In genomic region chr2:46858697-46859080, GRCh38 we compare ENCODE assay signal across 9 cellular contexts. TPM values are rescaled to one million over a fixed set of nuclear protein-coding genes. Genes with fewer than 3 reads are reported as not detected.
A peak's percentile ranks its signal among the peaks of the same experiment; 100 is the strongest.
DNase-seq lines count a peak whose midpoint lies in the region; ATAC-seq and TF ChIP-seq lines count a peak whose summit lies in the region.
"Had no signal": no experiment of that assay in that cellular context is flagged by ENCODE, and none has a peak within 500 bp of the region (broad histone marks: within the 10 kb centered on the region; RNA-seq: fewer than 3 reads in every experiment).

No MANE protein-coding gene starts in this region.

- no peak for ATAC-seq in GM18861 (IDR thresholded peaks at IDR 0.05; ENCODE audit: unreplicated experiment)

- no TSS peak for BruUV-seq in mammary epithelial cell (replicated peaks; lab: Mats Ljungman, UMichigan)

- TF ChIP-seq POLR2A in uterus (IDR thresholded peaks at IDR 0.05) = no peak

- H3K9me3 ChIP-seq in mammary epithelial cell (replicated peaks; ENCODE audit: insufficient read depth, low read length) (no peaks in the 10 kb centered on the region), uterus (no peaks in the 10 kb centered on the region)

- H3K27me3 ChIP-seq in mammary epithelial cell (ENCODE audit: insufficient read depth, low read length) = no peaks in the 10 kb centered on the region
- no peaks in the 10 kb centered on the region for H3K27me3 ChIP-seq in uterus

- dilution Hi-C loops in mammary epithelial cell (cut with HindIII; ENCODE audit: low sequenced_read_pairs) = loop anchor here (25.0 kb wide), 1 partner anchor 196 kb away; no protein-coding TSS in a partner anchor

- intact Hi-C loops in mammary epithelial cell (cut with micrococcal nuclease) = loop anchor here (5.0 kb wide), 3 partner anchors 56 to 156 kb away; no protein-coding TSS in a partner anchor
- intact Hi-C loops in uterus (cut with DNase I; ENCODE audit: low total_unique reads) = no loop called here

- H3K27ac ChIP-seq in mammary epithelial cell (ENCODE audit: insufficient read depth, low read depth, low read length) (no peak overlapping the region), uterus (peak overlapping the region; percentile 90 to 93)
- H3K27ac ChIP-seq: HL-60 had no signal

- DNase-seq in HS-27A (ENCODE audit: low read depth) (peak; percentile 74), mammary epithelial cell (peak; percentile 46), myocyte (ENCODE audit: low read depth) (peak; percentile 46), uterus (peak in 1 of 2 donors; percentile 83), NCI-H774 (lab: John Stamatoyannopoulos, UW) (no peak)
- no peak for DNase-seq in stimulated activated CD4-positive, alpha-beta T cell treated with anti-CD3 and anti-CD28 coated beads, Interleukin-2, amount 100 ng/mL, for 48 hours
- DNase-seq: aorta had no signal

- H2AFZ ChIP-seq in mammary epithelial cell (ENCODE audit: low read depth, low read length) = no peak overlapping the region

- no peak overlapping the region for H3K9ac ChIP-seq in mammary epithelial cell (ENCODE audit: insufficient read depth, low read length)

- H3K4me2 ChIP-seq in mammary epithelial cell (ENCODE audit: insufficient read depth, low read depth, low read length) = no peak overlapping the region

- WGBS in mammary epithelial cell (ENCODE audit: low coverage, missing lambda C conversion rate) = 86% methylated on average over 4 of the region's 4 CpGs

- H4K20me1 ChIP-seq in mammary epithelial cell (ENCODE audit: insufficient read depth, low read length) = no peaks in the 10 kb centered on the region

- in situ Hi-C loops in mammary epithelial cell (cut with MboI; ENCODE audit: low sequenced_read_pairs in 2 of 2) = no loop called here

- H3K36me3 ChIP-seq in mammary epithelial cell (ENCODE audit: insufficient read depth, low read length) (no peaks in the 10 kb centered on the region), uterus (no peaks in the 10 kb centered on the region)

- peaks cover 43% of the 10 kb centered on the region for H3K4me1 ChIP-seq in mammary epithelial cell (ENCODE audit: insufficient read depth, low read length)
- H3K4me1 ChIP-seq in uterus = peaks cover 18 to 21% of the 10 kb centered on the region in 2 donors

- TF ChIP-seq CTCF in mammary epithelial cell (conservative IDR thresholded peaks at IDR 0.05 in 1 of 2, IDR thresholded peaks at IDR 0.05 in 1 of 2; ENCODE audit: extremely low read depth in 1 of 2, insufficient read depth in 1 of 2, low read depth in 1 of 2, low read length in 2 of 2) (no peak), uterus (IDR thresholded peaks at IDR 0.05) (no peak)

- no peaks in the 10 kb centered on the region for H3K79me2 ChIP-seq in mammary epithelial cell (ENCODE audit: insufficient read depth, low read length)

- H3K4me3 ChIP-seq in mammary epithelial cell (replicated peaks in 1 of 3; ENCODE audit: insufficient read depth in 1 of 3, low read depth in 2 of 3, low read length in 3 of 3) (no peak overlapping the region), uterus (no peak overlapping the region)

- CTCF ChIA-PET in mammary epithelial cell (lab: Charles Lee; ENCODE audit: low non-redundant PET) = no interaction called here

RNA-seq across cellular contexts. Expression of gene MCFD2, which starts 56.9 kb away (rescaled TPM):
- 10 to 100 TPM; 77.7 to 89.2 TPM for total RNA-seq in mammary epithelial cell
- 66.6 TPM for polyA plus RNA-seq in mammary epithelial cell
- polyA minus RNA-seq in mammary epithelial cell = 48.8 TPM
- 51.8 and 66.7 TPM in 2 replicates for total RNA-seq in myocyte
- 63.8 TPM for polyA plus RNA-seq in myocyte (2012)
- 100 to 1,000 TPM in 2 of 4 donors, 10 to 100 TPM in 2; 44.8 to 141 (median 107) TPM for total RNA-seq in uterus

Comparison
In these comparisons a context has a peak if more than half of its experiments do, and no peak if none do; other contexts are left out.
1. DNase-seq: peak in HS-27A (single experiment), mammary epithelial cell (single experiment) and myocyte (single experiment); none in stimulated activated CD4-positive, alpha-beta T cell treated with anti-CD3 and anti-CD28 coated beads, Interleukin-2, amount 100 ng/mL, for 48 hours (0 of 2) and NCI-H774 (single experiment).